In genomic region chr3:79001255-79001654, GRCh38 we compare ENCODE assay signal across 34 cellular contexts.
"Had no signal": no experiment of that assay in that cellular context is flagged by ENCODE, and none has a peak within 500 bp of the region (broad histone marks: within the 10 kb centered on the region; RNA-seq: fewer than 3 reads in every experiment).

No MANE protein-coding gene starts in this region.

- H3K4me3 ChIP-seq: adrenal gland, ascending aorta, body of pancreas, breast epithelium, cardiac muscle cell had no signal

- H3K36me3 ChIP-seq: adrenal gland, ascending aorta, brain microvascular endothelial cell, breast epithelium, cardiac muscle cell had no signal

- H3K9me3 ChIP-seq: adrenal gland, ascending aorta, body of pancreas had no signal

- ATAC-seq: activated naive CD4-positive, alpha-beta T cell treated with anti-CD3 and anti-CD28 coated beads, Interleukin-2, amount 50 U/mL, for 72 hours; activated naive CD8-positive, alpha-beta T cell treated with anti-CD3 and anti-CD28 coated beads, Interleukin-2, amount 50 U/mL, for 24 hours; activated T-cell treated with anti-CD3 and anti-CD28 coated beads, Interleukin-2, amount 50 U/mL, for 4 hours; activated T-cell treated with anti-CD3 and anti-CD28 coated beads, Interleukin-2, amount 50 U/mL, for 72 hours; activated T-helper 17 cell treated with anti-CD3 and anti-CD28 coated beads, Interleukin-2, amount 50 U/mL, for 72 hours; body of pancreas had no signal

- H3K27me3 ChIP-seq: adrenal gland, ascending aorta, body of pancreas, brain microvascular endothelial cell, breast epithelium, cardiac muscle cell had no signal

- H3K27ac ChIP-seq: adrenal gland, ascending aorta, body of pancreas, brain microvascular endothelial cell, breast epithelium, cardiac muscle cell had no signal

- DNase-seq: activated effector memory CD4-positive, alpha-beta T cell treated with anti-CD3 and anti-CD28 coated beads, Interleukin-2, amount 50 U/mL, for 16 hours; activated effector memory CD4-positive, alpha-beta T cell treated with Interleukin-2 at 50 U/mL for 16 hours; activated gamma-delta T cell; activated gamma-delta T cell treated with Interleukin-2 at 50 U/mL for 16 hours; activated naive CD4-positive, alpha-beta T cell; activated naive CD4-positive, alpha-beta T cell treated with anti-CD3 and anti-CD28 coated beads for 36 hours; activated naive CD4-positive, alpha-beta T cell treated with anti-CD3 and anti-CD28 coated beads, Interleukin-2, amount 10 ng/mL, durations not matched to agents 7 days and 5 days; activated naive CD4-positive, alpha-beta T cell treated with anti-CD3 and anti-CD28 coated beads, Interleukin-2, amount 50 U/mL, for 16 hours; activated naive CD4-positive, alpha-beta T cell treated with Interleukin-2 at 50 U/mL for 16 hours; activated naive CD8-positive, alpha-beta T cell treated with anti-CD3 and anti-CD28 coated beads for 36 hours; activated naive CD8-positive, alpha-beta T cell treated with anti-CD3 and anti-CD28 coated beads, Interleukin-2, amount 10 ng/mL, durations not matched to agents 7 days and 5 days; activated naive CD8-positive, alpha-beta T cell treated with anti-CD3 and anti-CD28 coated beads, Interleukin-2, amount 50 U/mL, for 24 hours; activated T-cell treated with anti-CD3 and anti-CD28 coated beads, Interleukin-2, amount 50 U/mL, for 1 hour; activated T-cell treated with anti-CD3 and anti-CD28 coated beads, Interleukin-2, amount 50 U/mL, for 24 hours; activated T-cell treated with anti-CD3 and anti-CD28 coated beads, Interleukin-2, amount 50 U/mL, for 4 hours; activated T-cell treated with anti-CD3 and anti-CD28 coated beads, Interleukin-2, amount 50 U/mL, for 48 hours; activated T-cell treated with anti-CD3 and anti-CD28 coated beads, Interleukin-2, amount 50 U/mL, for 72 hours; adrenal gland; amniotic stem cell; amygdala; anterior cingulate cortex; aorta; body of pancreas; brain microvascular endothelial cell; caudate nucleus; central memory CD4-positive, alpha-beta T cell; cerebellar nuclear complex had no signal

- FAIRE-seq: astrocyte, bronchial epithelial cell had no signal

- H3K4me1 ChIP-seq: ascending aorta, body of pancreas, breast epithelium had no signal
